ENCODE assay signal across 8 cellular contexts in the genomic region with DNA sequence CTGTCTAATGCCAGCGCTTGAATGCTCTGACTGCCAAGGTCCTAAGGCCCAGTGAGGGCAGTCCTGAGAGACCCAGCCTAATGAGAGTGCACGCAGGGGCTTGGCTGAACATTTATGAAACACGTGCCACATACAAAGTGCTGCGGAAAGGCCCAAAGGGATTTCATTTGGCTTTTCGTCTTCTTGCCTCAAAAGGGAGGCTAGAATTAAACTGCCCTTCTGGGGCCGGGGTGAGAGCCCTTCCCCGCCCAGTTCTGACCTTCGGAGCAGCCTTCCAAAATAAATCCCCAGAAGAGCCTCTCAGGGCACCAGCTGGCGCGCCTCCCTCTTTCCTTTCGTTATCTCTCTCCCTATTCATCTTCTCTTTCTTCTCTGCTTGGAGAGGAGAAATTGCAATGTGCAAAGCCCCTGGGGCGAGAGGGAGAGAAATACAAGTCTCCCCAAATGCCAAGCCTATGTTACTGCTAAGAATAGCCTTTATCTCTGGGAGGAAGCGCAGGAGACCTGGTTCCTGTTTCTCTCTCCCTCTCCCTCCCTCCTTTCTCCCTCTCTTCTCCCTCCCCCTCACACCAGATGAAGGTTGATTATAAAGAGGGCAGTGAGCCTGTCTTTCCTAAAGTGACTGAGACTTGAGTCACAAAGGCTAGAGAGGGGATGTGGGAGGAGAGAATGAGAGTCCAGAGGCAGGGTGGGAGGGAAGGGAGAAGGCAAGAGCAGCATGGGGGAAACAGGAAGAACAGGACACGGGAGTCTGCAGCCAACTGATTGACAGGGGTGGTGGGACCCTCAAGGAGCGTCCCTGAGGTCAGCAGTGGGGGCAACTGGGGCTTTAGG. TPM values are rescaled to one million over a fixed set of nuclear protein-coding genes. Genes with fewer than 3 reads are reported as not detected.
DNase-seq lines count a peak whose midpoint lies in the region; ATAC-seq and TF ChIP-seq lines count a peak whose summit lies in the region.

No MANE protein-coding gene starts in this region.

- peak overlapping the region; percentile 90 for H3K27ac ChIP-seq in VCaP

- H3K36me3 Mint-ChIP-seq in T-helper 2 cell treated with Interferon-gamma antibody and Interleukin-4, amounts not matched to agents 5 μg/mL and 100 μg/mL, for 36 hours (ENCODE audit: low read depth): no peaks in the 10 kb centered on the region
- H3K36me3 Mint-ChIP-seq in neural crest cell (ENCODE audit: low read depth): no peaks in the 10 kb centered on the region

- no peak for DNase-seq in T-helper 2 cell treated with Interferon-gamma antibody and Interleukin-4, amounts not matched to agents 5 μg/mL and 100 μg/mL, for 36 hours (ENCODE audit: low spot score)
- no peak for DNase-seq in T-helper 2 cell
- peak; percentile 17 for DNase-seq in NAMALWA (ENCODE audit: low spot score)
- peak; percentile 70 for DNase-seq in fibroblast of pulmonary artery (ENCODE audit: low read depth)
- DNase-seq in neural crest cell (ENCODE audit: low read depth, low spot score): peak; percentile 46
- no peak for DNase-seq in NCI-H1694 (lab: John Stamatoyannopoulos, UW)

- H3K9me3 Mint-ChIP-seq in T-helper 2 cell treated with Interferon-gamma antibody and Interleukin-4, amounts not matched to agents 5 μg/mL and 100 μg/mL, for 36 hours: no peaks in the 10 kb centered on the region
- H3K9me3 Mint-ChIP-seq in neural crest cell: no peaks in the 10 kb centered on the region

- ATAC-seq in HG02571 (IDR thresholded peaks at IDR 0.05; ENCODE audit: unreplicated experiment): peak; percentile 22

- H3K4me3 ChIP-seq in fibroblast of pulmonary artery (replicated peaks; ENCODE audit: low read depth, low read length): peak overlapping the region; percentile 58

- TF ChIP-seq CTCF in VCaP (conservative IDR thresholded peaks at IDR 0.05) (peak; percentile 47), fibroblast of pulmonary artery (IDR thresholded peaks at IDR 0.05; ENCODE audit: low read length, missing control alignments) (no peak), neural crest cell (conservative IDR thresholded peaks at IDR 0.05) (no peak)

- H3K4me3 Mint-ChIP-seq in T-helper 2 cell treated with Interferon-gamma antibody and Interleukin-4, amounts not matched to agents 5 μg/mL and 100 μg/mL, for 36 hours: peak overlapping the region; percentile 62
- H3K4me3 Mint-ChIP-seq in neural crest cell: peak overlapping the region; percentile 91

- peaks cover 9% of the 10 kb centered on the region for H3K4me1 Mint-ChIP-seq in T-helper 2 cell treated with Interferon-gamma antibody and Interleukin-4, amounts not matched to agents 5 μg/mL and 100 μg/mL, for 36 hours (ENCODE audit: low read depth)
- peaks cover 41% of the 10 kb centered on the region for H3K4me1 Mint-ChIP-seq in neural crest cell

- H3K27ac Mint-ChIP-seq in T-helper 2 cell treated with Interferon-gamma antibody and Interleukin-4, amounts not matched to agents 5 μg/mL and 100 μg/mL, for 36 hours: no peak overlapping the region
- peak overlapping the region; percentile 98 for H3K27ac Mint-ChIP-seq in neural crest cell (ENCODE audit: unreplicated experiment)

- peaks cover 15% of the 10 kb centered on the region for H3K27me3 Mint-ChIP-seq in T-helper 2 cell treated with Interferon-gamma antibody and Interleukin-4, amounts not matched to agents 5 μg/mL and 100 μg/mL, for 36 hours (ENCODE audit: low read depth)
- H3K27me3 Mint-ChIP-seq in neural crest cell (ENCODE audit: low read depth): no peaks in the 10 kb centered on the region

RNA-seq across cellular contexts. Expression of a gene that starts 36.7 kb away (rescaled TPM):
- total RNA-seq in neural crest cell: 116 and 117 TPM in 2 replicates

Comparison
In these comparisons a context has a peak if more than half of its experiments do, and no peak if none do; other contexts are left out.
1. DNase-seq: peak in NAMALWA (single experiment), fibroblast of pulmonary artery (single experiment) and neural crest cell (single experiment); none in T-helper 2 cell treated with Interferon-gamma antibody and Interleukin-4, amounts not matched to agents 5 μg/mL and 100 μg/mL, for 36 hours (single experiment), T-helper 2 cell (0 of 5) and NCI-H1694 (single experiment).